ENCODE assay signal across 16 cellular contexts in genomic region chr3:52484680-52485461, GRCh38. TPM values are rescaled to one million over a fixed set of nuclear protein-coding genes. Genes with fewer than 3 reads are reported as not detected.
DNase-seq lines count a peak whose midpoint lies in the region; ATAC-seq, FAIRE-seq and TF ChIP-seq lines count a peak whose summit lies in the region.
"Had no signal": no experiment of that assay in that cellular context is flagged by ENCODE, and none has a peak within 500 bp of the region (broad histone marks: within the 10 kb centered on the region; RNA-seq: fewer than 3 reads in every experiment).

No MANE protein-coding gene starts in this region.

- H3K36me3 ChIP-seq in esophagus muscularis mucosa = peaks cover 54 to 95% (median 80%) of the 10 kb centered on the region in 4 donors
- H3K36me3 ChIP-seq in osteoblast (ENCODE audit: insufficient read depth, low read length) = peaks cover 64% of the 10 kb centered on the region
- H3K36me3 ChIP-seq in BE2C = peaks cover 18% of the 10 kb centered on the region

- 71% methylated on average over 10 of the region's 10 CpGs for WGBS in esophagus muscularis mucosa

- peaks cover 18% of the 10 kb centered on the region for H4K20me1 ChIP-seq in osteoblast (ENCODE audit: insufficient read depth, low read length)

- no peak overlapping the region for H3K4me2 ChIP-seq in osteoblast (ENCODE audit: insufficient read depth, low read length)

- TF ChIP-seq CTCF in esophagus muscularis mucosa (IDR thresholded peaks at IDR 0.05) = no peak
- TF ChIP-seq CTCF in osteoblast (IDR thresholded peaks at IDR 0.05; ENCODE audit: extremely low read depth, low read depth, low read length) = no peak
- TF ChIP-seq CTCF in BE2C (IDR thresholded peaks at IDR 0.05; ENCODE audit: low read depth, low read length) = no peak

- H3K36me3 Mint-ChIP-seq in activated naive CD4-positive, alpha-beta T cell treated with anti-CD3 and anti-CD28 coated beads, Interleukin-2, amount 50 U/mL, for 72 hours = peaks cover 0 to 6% of the 10 kb centered on the region in 2 donors

- H3K9me3 Mint-ChIP-seq in activated naive CD4-positive, alpha-beta T cell treated with anti-CD3 and anti-CD28 coated beads, Interleukin-2, amount 50 U/mL, for 72 hours = no peaks in the 10 kb centered on the region
- H3K9me3 Mint-ChIP-seq: nephron had no signal

- ATAC-seq in activated naive CD4-positive, alpha-beta T cell treated with anti-CD3 and anti-CD28 coated beads, Interleukin-2, amount 50 U/mL, for 72 hours = no peak
- ATAC-seq: activated CD4-positive, CD25-positive, alpha-beta regulatory T cell treated with anti-CD3 and anti-CD28 coated beads, Interleukin-2, amount 50 U/mL, for 24 hours; HCT116; right lobe of liver had no signal

- H2AFZ ChIP-seq in osteoblast (ENCODE audit: low read length) = no peak overlapping the region

- H3K9me3 ChIP-seq in esophagus muscularis mucosa (no peaks in the 10 kb centered on the region), osteoblast (ENCODE audit: low read depth, low read length) (no peaks in the 10 kb centered on the region), BE2C (no peaks in the 10 kb centered on the region)
- H3K9me3 ChIP-seq: left lung, right lobe of liver had no signal

- H3K27ac ChIP-seq in esophagus muscularis mucosa (replicated peaks in 1 of 4) (peak overlapping the region; percentile 67 to 84 (median 76)), osteoblast (ENCODE audit: low read depth, low read length) (no peak overlapping the region)
- H3K27ac ChIP-seq: right lobe of liver had no signal

- TF ChIP-seq POLR2A in esophagus muscularis mucosa (IDR thresholded peaks at IDR 0.05; ENCODE audit: low read depth) = no peak

- peak; percentile 20 for FAIRE-seq in urothelium cell line (lab: Jason Lieb, UNC)

- peak overlapping the region; percentile 72 to 75 for H3K27ac Mint-ChIP-seq in activated naive CD4-positive, alpha-beta T cell treated with anti-CD3 and anti-CD28 coated beads, Interleukin-2, amount 50 U/mL, for 72 hours

- DNase-seq in activated naive CD4-positive, alpha-beta T cell treated with anti-CD3 and anti-CD28 coated beads, Interleukin-2, amount 50 U/mL, for 72 hours (ENCODE audit: low spot score in 2 of 2) = no peak
- DNase-seq in activated naive CD4-positive, alpha-beta T cell treated with anti-CD3 and anti-CD28 coated beads, Interleukin-2, amount 50 U/mL, for 16 hours = no peak
- DNase-seq in esophagus muscularis mucosa (ENCODE audit: extremely low spot score) = no peak
- DNase-seq in osteoblast (ENCODE audit: insufficient read length, low spot score, missing footprints) = peak; percentile 73
- no peak for DNase-seq in urothelium cell line (ENCODE audit: low spot score)
- no peak for DNase-seq in kidney glomerular epithelial cell (lab: John Stamatoyannopoulos, UW)
- DNase-seq in activated CD4-positive, alpha-beta T cell treated with anti-CD3 and anti-CD28 coated beads for 48 hours = no peak
- DNase-seq in BE2C = no peak
- DNase-seq: NCI-H2171; stimulated activated naive CD4-positive, alpha-beta T cell treated with Interleukin-2 at 50 U/mL for 16 hours; T-helper 2 cell had no signal

- H3K4me1 ChIP-seq in esophagus muscularis mucosa (peaks cover 30 to 59% (median 46%) of the 10 kb centered on the region in 4 donors), osteoblast (ENCODE audit: insufficient read depth, low read length) (no peaks in the 10 kb centered on the region), BE2C (peaks cover 9% of the 10 kb centered on the region)

- H3K4me3 ChIP-seq in esophagus muscularis mucosa (no peak overlapping the region), osteoblast (ENCODE audit: insufficient read depth, low read length) (no peak overlapping the region), BE2C (ENCODE audit: low read depth, low read length) (no peak overlapping the region)
- H3K4me3 ChIP-seq: left lung, right lobe of liver had no signal

- H3K79me2 ChIP-seq in osteoblast (ENCODE audit: insufficient read depth, low read length) = no peaks in the 10 kb centered on the region

- no peaks in the 10 kb centered on the region for H3K27me3 ChIP-seq in esophagus muscularis mucosa
- no peaks in the 10 kb centered on the region for H3K27me3 ChIP-seq in osteoblast (ENCODE audit: insufficient read depth, low read length)
- H3K27me3 ChIP-seq in BE2C = no peaks in the 10 kb centered on the region
- H3K27me3 ChIP-seq: left lung, right lobe of liver had no signal

- no peak for TF ChIP-seq EP300 in esophagus muscularis mucosa (IDR thresholded peaks at IDR 0.05)

- intact Hi-C loops in esophagus muscularis mucosa (cut with DNase I) = loop anchor here (5.0 kb wide), 1 partner anchor 47 kb away; the partner anchor contains the start of gene NT5DC2

RNA-seq across cellular contexts. Expression of gene STAB1, which starts 10.3 kb away (rescaled TPM):
- total RNA-seq in activated naive CD4-positive, alpha-beta T cell treated with anti-CD3 and anti-CD28 coated beads, Interleukin-2, amount 50 U/mL, for 72 hours = under 1 TPM in 1 of 2 donors, not detected in 1; 0.36 TPM
- 100 to 1,000 TPM; 101 to 127 (median 118) TPM for total RNA-seq in esophagus muscularis mucosa
- 0.59 and 1.1 TPM in 2 replicates for total RNA-seq in osteoblast
- not detected for polyA plus RNA-seq in BE2C (2012; ENCODE audit: insufficient read depth, insufficient read length, low read depth)

RNA-seq across cellular contexts. Expression of gene NISCH, which starts 29.5 kb away (rescaled TPM):
- 100 to 1,000 TPM in 1 of 2 donors, 10 to 100 TPM in 1; 79.7 to 105 TPM for total RNA-seq in activated naive CD4-positive, alpha-beta T cell treated with anti-CD3 and anti-CD28 coated beads, Interleukin-2, amount 50 U/mL, for 72 hours
- total RNA-seq in esophagus muscularis mucosa = 100 to 1,000 TPM in 2 of 4 donors, 10 to 100 TPM in 2; 71.9 to 110 (median 88.0) TPM
- total RNA-seq in osteoblast = 72.2 and 83.2 TPM in 2 replicates
- polyA plus RNA-seq in BE2C (2012; ENCODE audit: insufficient read depth, insufficient read length, low read depth) = 58.7 TPM

RNA-seq across cellular contexts. Expression of gene TNNC1, which starts 31.0 kb away (rescaled TPM):
- total RNA-seq in activated naive CD4-positive, alpha-beta T cell treated with anti-CD3 and anti-CD28 coated beads, Interleukin-2, amount 50 U/mL, for 72 hours = 1 to 10 TPM; 6.6 to 8.4 TPM
- 1 to 10 TPM in 3 of 4 donors, not detected in 1; 1.2 to 7.1 (median 4.0) TPM for total RNA-seq in esophagus muscularis mucosa
- 0.29 and 0.36 TPM in 2 replicates for total RNA-seq in osteoblast
- 0.83 TPM for polyA plus RNA-seq in BE2C (2012; ENCODE audit: insufficient read depth, insufficient read length, low read depth)

RNA-seq across cellular contexts. Expression of gene SEMA3G, which starts 40.0 kb away (rescaled TPM):
- total RNA-seq in activated naive CD4-positive, alpha-beta T cell treated with anti-CD3 and anti-CD28 coated beads, Interleukin-2, amount 50 U/mL, for 72 hours = under 1 TPM; 0.20 to 0.33 TPM
- total RNA-seq in esophagus muscularis mucosa (10 to 100 TPM in 3 of 4 donors, 1 to 10 TPM in 1; 7.1 to 39.2 (median 22.2) TPM), osteoblast (under 0.01 TPM in 1 of 2 replicates, not detected in the other)
- polyA plus RNA-seq in BE2C (2012; ENCODE audit: insufficient read depth, insufficient read length, low read depth) = 19.0 TPM

RNA-seq across cellular contexts. Expression of gene NT5DC2, which starts 48.8 kb away (rescaled TPM):
- 10 to 100 TPM; 26.5 to 30.6 TPM for total RNA-seq in activated naive CD4-positive, alpha-beta T cell treated with anti-CD3 and anti-CD28 coated beads, Interleukin-2, amount 50 U/mL, for 72 hours
- total RNA-seq in esophagus muscularis mucosa (10 to 100 TPM; 58.0 to 87.4 (median 72.9) TPM), osteoblast (45.4 and 52.5 TPM in 2 replicates)
- polyA plus RNA-seq in BE2C (2012; ENCODE audit: insufficient read depth, insufficient read length, low read depth) = 261 TPM

Comparison
In these comparisons a context has a peak if more than half of its experiments do, and no peak if none do; other contexts are left out.
1. RNA of gene STAB1, which starts 10.3 kb away (total RNA-seq): 101 to 127 TPM in esophagus muscularis mucosa; 0.59 to 1.1 TPM in osteoblast and 0.36 TPM in activated naive CD4-positive, alpha-beta T cell treated with anti-CD3 and anti-CD28 coated beads, Interleukin-2, amount 50 U/mL, for 72 hours; every median in the first group is over 10 times any median in the second.